In the genomic region with DNA sequence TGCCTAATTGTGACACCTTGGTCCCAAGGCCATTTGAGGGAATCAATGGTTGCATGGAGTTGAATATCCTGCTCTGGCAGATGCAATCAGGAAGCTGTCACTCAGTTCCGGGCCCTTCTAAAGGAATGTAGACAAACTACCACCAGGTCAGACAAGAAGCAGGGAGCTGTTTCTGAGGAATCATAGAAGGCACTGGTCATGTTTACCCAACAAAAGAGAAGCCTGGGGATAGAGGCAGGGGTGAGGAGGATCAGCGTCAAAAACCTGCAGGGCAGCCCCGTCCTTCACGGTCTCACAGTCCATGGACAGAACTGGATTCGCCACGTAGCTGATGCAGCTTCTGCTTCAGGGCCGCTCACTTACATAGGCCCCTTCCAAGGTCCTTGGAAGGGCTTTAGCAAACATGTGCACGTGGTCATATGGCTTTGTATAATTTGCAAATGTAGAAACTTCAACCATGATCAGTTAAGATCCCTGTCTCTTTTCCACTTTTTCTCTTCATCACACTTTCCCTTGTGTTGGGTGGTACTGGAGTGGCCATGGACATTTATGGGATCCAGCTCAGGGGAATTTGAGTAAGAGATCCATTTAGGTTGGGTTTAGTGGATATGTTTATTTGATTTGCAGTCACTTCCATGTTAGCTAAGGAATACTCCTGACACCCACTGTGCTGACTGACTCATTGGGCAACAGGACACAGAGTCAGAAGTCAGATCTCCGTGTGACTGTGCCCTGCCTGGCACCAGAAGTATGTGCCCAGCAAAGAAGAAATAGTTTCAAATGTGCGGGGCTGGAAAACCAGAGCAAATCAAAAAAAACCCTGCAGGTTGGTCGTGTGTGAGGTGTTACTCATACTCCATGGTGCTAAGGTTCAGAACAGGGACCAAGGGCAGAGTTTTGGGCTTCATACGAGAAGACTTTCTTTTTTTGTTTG, we compare ENCODE assay signal across 1 cellular context.
TF ChIP-seq lines count a peak whose summit lies in the region.

No MANE protein-coding gene starts in this region.

TF ChIP-seq in HepG2, 621 proteins besides CTCF, POLR2A, EP300 and RAD21 (continued from another document):
- TF ChIP-seq, protein P1, sequence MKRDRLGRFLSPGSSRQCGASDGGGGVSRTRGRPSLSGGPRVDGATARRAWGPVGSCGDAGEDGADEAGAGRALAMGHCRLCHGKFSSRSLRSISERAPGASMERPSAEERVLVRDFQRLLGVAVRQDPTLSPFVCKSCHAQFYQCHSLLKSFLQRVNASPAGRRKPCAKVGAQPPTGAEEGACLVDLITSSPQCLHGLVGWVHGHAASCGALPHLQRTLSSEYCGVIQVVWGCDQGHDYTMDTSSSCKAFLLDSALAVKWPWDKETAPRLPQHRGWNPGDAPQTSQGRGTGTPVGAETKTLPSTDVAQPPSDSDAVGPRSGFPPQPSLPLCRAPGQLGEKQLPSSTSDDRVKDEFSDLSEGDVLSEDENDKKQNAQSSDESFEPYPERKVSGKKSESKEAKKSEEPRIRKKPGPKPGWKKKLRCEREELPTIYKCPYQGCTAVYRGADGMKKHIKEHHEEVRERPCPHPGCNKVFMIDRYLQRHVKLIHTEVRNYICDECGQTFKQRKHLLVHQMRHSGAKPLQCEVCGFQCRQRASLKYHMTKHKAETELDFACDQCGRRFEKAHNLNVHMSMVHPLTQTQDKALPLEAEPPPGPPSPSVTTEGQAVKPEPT (CRISPR knock-in tag; IDR thresholded peaks at IDR 0.05; ENCODE audit: low read depth) = no peak
- TF ChIP-seq ZNF629 (CRISPR knock-in tag; conservative IDR thresholded peaks at IDR 0.05) = no peak
- no peak for TF ChIP-seq TBL1XR1 (IDR thresholded peaks at IDR 0.05; ENCODE audit: borderline replicate concordance, low read length, partially characterized antibody)
- TF ChIP-seq REPIN1 (CRISPR knock-in tag; IDR thresholded peaks at IDR 0.05; ENCODE audit: borderline replicate concordance, low read depth) = no peak
- no peak for TF ChIP-seq TOE1 (CRISPR knock-in tag; IDR thresholded peaks at IDR 0.05)
- TF ChIP-seq, protein P2, sequence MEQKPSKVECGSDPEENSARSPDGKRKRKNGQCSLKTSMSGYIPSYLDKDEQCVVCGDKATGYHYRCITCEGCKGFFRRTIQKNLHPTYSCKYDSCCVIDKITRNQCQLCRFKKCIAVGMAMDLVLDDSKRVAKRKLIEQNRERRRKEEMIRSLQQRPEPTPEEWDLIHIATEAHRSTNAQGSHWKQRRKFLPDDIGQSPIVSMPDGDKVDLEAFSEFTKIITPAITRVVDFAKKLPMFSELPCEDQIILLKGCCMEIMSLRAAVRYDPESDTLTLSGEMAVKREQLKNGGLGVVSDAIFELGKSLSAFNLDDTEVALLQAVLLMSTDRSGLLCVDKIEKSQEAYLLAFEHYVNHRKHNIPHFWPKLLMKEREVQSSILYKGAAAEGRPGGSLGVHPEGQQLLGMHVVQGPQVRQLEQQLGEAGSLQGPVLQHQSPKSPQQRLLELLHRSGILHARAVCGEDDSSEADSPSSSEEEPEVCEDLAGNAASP (CRISPR knock-in tag; IDR thresholded peaks at IDR 0.05; ENCODE audit: borderline replicate concordance) = no peak
- TF ChIP-seq, protein P3, sequence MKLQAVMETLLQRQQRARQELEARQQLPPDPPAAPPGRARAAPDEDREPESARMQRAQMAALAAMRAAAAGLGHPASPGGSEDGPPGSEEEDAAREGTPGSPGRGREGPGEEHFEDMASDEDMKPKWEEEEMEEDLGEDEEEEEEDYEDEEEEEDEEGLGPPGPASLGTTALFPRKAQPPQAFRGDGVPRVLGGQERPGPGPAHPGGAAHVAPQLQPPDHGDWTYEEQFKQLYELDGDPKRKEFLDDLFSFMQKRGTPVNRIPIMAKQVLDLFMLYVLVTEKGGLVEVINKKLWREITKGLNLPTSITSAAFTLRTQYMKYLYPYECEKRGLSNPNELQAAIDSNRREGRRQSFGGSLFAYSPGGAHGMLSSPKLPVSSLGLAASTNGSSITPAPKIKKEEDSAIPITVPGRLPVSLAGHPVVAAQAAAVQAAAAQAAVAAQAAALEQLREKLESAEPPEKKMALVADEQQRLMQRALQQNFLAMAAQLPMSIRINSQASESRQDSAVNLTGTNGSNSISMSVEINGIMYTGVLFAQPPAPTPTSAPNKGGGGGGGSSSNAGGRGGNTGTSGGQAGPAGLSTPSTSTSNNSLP (IDR thresholded peaks at IDR 0.05; ENCODE audit: low read depth, low read length) = 0 out of 2 replicates have a peak, but pooled peaks have one; percentile 12
- TF ChIP-seq KLF12 (CRISPR knock-in tag; IDR thresholded peaks at IDR 0.05; ENCODE audit: borderline replicate concordance) = no peak
- TF ChIP-seq MEF2D (CRISPR knock-in tag; IDR thresholded peaks at IDR 0.05) = no peak
- TF ChIP-seq EHMT2 (IDR thresholded peaks at IDR 0.05; ENCODE audit: borderline replicate concordance, low read depth, low read length) = no peak
- TF ChIP-seq NR2C2 (CRISPR knock-in tag; IDR thresholded peaks at IDR 0.05; ENCODE audit: borderline replicate concordance) = no peak
- TF ChIP-seq, protein P4, sequence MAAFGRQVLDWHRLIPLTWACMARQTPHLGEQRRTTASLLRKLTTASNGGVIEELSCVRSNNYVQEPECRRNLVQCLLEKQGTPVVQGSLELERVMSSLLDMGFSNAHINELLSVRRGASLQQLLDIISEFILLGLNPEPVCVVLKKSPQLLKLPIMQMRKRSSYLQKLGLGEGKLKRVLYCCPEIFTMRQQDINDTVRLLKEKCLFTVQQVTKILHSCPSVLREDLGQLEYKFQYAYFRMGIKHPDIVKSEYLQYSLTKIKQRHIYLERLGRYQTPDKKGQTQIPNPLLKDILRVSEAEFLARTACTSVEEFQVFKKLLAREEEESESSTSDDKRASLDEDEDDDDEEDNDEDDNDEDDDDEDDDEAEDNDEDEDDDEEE (CRISPR knock-in tag; IDR thresholded peaks at IDR 0.05) = no peak
- TF ChIP-seq, protein P5, sequence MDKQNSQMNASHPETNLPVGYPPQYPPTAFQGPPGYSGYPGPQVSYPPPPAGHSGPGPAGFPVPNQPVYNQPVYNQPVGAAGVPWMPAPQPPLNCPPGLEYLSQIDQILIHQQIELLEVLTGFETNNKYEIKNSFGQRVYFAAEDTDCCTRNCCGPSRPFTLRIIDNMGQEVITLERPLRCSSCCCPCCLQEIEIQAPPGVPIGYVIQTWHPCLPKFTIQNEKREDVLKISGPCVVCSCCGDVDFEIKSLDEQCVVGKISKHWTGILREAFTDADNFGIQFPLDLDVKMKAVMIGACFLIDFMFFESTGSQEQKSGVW (CRISPR knock-in tag; IDR thresholded peaks at IDR 0.05; ENCODE audit: borderline replicate concordance) = no peak
- no peak for TF ChIP-seq SIX4 (CRISPR knock-in tag; IDR thresholded peaks at IDR 0.05)
- no peak for TF ChIP-seq FOSL1 (CRISPR knock-in tag; IDR thresholded peaks at IDR 0.05; ENCODE audit: borderline replicate concordance)
- TF ChIP-seq, protein P6, sequence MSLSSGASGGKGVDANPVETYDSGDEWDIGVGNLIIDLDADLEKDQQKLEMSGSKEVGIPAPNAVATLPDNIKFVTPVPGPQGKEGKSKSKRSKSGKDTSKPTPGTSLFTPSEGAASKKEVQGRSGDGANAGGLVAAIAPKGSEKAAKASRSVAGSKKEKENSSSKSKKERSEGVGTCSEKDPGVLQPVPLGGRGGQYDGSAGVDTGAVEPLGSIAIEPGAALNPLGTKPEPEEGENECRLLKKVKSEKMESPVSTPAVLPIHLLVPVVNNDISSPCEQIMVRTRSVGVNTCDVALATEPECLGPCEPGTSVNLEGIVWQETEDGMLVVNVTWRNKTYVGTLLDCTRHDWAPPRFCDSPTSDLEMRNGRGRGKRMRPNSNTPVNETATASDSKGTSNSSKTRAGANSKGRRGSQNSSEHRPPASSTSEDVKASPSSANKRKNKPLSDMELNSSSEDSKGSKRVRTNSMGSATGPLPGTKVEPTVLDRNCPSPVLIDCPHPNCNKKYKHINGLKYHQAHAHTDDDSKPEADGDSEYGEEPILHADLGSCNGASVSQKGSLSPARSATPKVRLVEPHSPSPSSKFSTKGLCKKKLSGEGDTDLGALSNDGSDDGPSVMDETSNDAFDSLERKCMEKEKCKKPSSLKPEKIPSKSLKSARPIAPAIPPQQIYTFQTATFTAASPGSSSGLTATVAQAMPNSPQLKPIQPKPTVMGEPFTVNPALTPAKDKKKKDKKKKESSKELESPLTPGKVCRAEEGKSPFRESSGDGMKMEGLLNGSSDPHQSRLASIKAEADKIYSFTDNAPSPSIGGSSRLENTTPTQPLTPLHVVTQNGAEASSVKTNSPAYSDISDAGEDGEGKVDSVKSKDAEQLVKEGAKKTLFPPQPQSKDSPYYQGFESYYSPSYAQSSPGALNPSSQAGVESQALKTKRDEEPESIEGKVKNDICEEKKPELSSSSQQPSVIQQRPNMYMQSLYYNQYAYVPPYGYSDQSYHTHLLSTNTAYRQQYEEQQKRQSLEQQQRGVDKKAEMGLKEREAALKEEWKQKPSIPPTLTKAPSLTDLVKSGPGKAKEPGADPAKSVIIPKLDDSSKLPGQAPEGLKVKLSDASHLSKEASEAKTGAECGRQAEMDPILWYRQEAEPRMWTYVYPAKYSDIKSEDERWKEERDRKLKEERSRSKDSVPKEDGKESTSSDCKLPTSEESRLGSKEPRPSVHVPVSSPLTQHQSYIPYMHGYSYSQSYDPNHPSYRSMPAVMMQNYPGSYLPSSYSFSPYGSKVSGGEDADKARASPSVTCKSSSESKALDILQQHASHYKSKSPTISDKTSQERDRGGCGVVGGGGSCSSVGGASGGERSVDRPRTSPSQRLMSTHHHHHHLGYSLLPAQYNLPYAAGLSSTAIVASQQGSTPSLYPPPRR (CRISPR knock-in tag; IDR thresholded peaks at IDR 0.05; ENCODE audit: borderline replicate concordance) = no peak
- no peak for TF ChIP-seq ZNF207 (IDR thresholded peaks at IDR 0.05; ENCODE audit: borderline replicate concordance)
- TF ChIP-seq ZNF674 (CRISPR knock-in tag; IDR thresholded peaks at IDR 0.05; ENCODE audit: low read depth) = no peak
- no peak for TF ChIP-seq ZNF7 (CRISPR knock-in tag; IDR thresholded peaks at IDR 0.05)
